ENCODE assay signal across 8 cellular contexts in genomic region chr17:7912927-7913524, GRCh38. TPM values are rescaled to one million over a fixed set of nuclear protein-coding genes. Genes with fewer than 3 reads are reported as not detected.
DNase-seq lines count a peak whose midpoint lies in the region; ATAC-seq and TF ChIP-seq lines count a peak whose summit lies in the region.

No MANE protein-coding gene starts in this region.

- no peaks in the 10 kb centered on the region for H3K27me3 ChIP-seq in SK-N-SH (ENCODE audit: insufficient read depth)
- no peaks in the 10 kb centered on the region for H3K27me3 ChIP-seq in right lobe of liver
- no peaks in the 10 kb centered on the region for H3K27me3 ChIP-seq in upper lobe of right lung

- peaks cover 15 to 41% of the 10 kb centered on the region in 2 experiments for H3K36me3 ChIP-seq in SK-N-SH (replicated peaks in 1 of 2; ENCODE audit: control insufficient read depth in 1 of 2, insufficient read depth in 2 of 2, low read length in 1 of 2)
- no peaks in the 10 kb centered on the region for H3K36me3 ChIP-seq in right lobe of liver
- peaks cover 44% of the 10 kb centered on the region for H3K36me3 ChIP-seq in upper lobe of right lung

- CTCF ChIA-PET in SK-N-SH (lab: Yijun Ruan, JAX): interaction anchor here (0.5 to 5.7 kb wide), 32 partner anchors 10 to 664 kb away, joined by 3 to 90 read pairs (median 4); partner anchors contain the start of genes ALOX15B, CHD3, CNTROB and KDM6B

- H3K9me3 ChIP-seq in SK-N-SH: no peaks in the 10 kb centered on the region
- H3K9me3 ChIP-seq in right lobe of liver: no peaks in the 10 kb centered on the region
- no peaks in the 10 kb centered on the region for H3K9me3 ChIP-seq in upper lobe of right lung

- H3K79me2 ChIP-seq in SK-N-SH (ENCODE audit: insufficient read depth): no peaks in the 10 kb centered on the region

- H3K36me3 Mint-ChIP-seq in chondrocyte (ENCODE audit: low read depth): peaks cover 29% of the 10 kb centered on the region

- 28% methylated on average over 3 of the region's 3 CpGs for WGBS in SK-N-SH (ENCODE audit: low lambda C conversion rate)
- WGBS in right lobe of liver (ENCODE audit: insufficient coverage, low coverage, low lambda C conversion rate, missing lambda C conversion rate): 31% methylated on average over 3 of the region's 3 CpGs

- peaks cover 14 to 18% of the 10 kb centered on the region in 2 experiments; a peak in 2 of 4 replicates for H3K4me1 ChIP-seq in SK-N-SH (ENCODE audit: control insufficient read depth in 1 of 2, insufficient read depth in 2 of 2, low read depth in 1 of 2, low read length in 1 of 2)
- peaks cover 0 to 10% (median 0%) of the 10 kb centered on the region in 4 donors for H3K4me1 ChIP-seq in right lobe of liver
- H3K4me1 ChIP-seq in upper lobe of right lung: peaks cover 22% of the 10 kb centered on the region

- no peaks in the 10 kb centered on the region for H3K9me2 ChIP-seq in SK-N-SH

- H3K9me3 Mint-ChIP-seq in chondrocyte (ENCODE audit: low read depth): no peaks in the 10 kb centered on the region

- H3K4me3 ChIP-seq in SK-N-SH (ENCODE audit: low read depth in 2 of 2, low read length in 1 of 2) (no peak overlapping the region; a peak in 1 of 4 replicates), right lobe of liver (no peak overlapping the region), upper lobe of right lung (no peak overlapping the region)

- H3K27ac Mint-ChIP-seq in chondrocyte (ENCODE audit: unreplicated experiment): peak overlapping the region; percentile 29

- H3K4me3 Mint-ChIP-seq in chondrocyte (ENCODE audit: unreplicated experiment): no peak overlapping the region

- DNase-seq in activated T-cell treated with anti-CD3 and anti-CD28 coated beads for 24 hours (ENCODE audit: low read depth) (peak; percentile 34), activated T-cell treated with anti-CD3 and anti-CD28 coated beads for 4 hours (no peak), M059J (ENCODE audit: low read depth) (peak; percentile 76), SK-N-SH (peak; percentile 76), chondrocyte (ENCODE audit: low spot score) (no peak), right lobe of liver (no peak), upper lobe of right lung (no peak), posterior cingulate gyrus (no peak)

- H2AFZ ChIP-seq in SK-N-SH (ENCODE audit: low read depth): no peak overlapping the region

- TF ChIP-seq CTCF in SK-N-SH (IDR thresholded peaks at IDR 0.05) (peak; percentile 85), chondrocyte (IDR thresholded peaks at IDR 0.05) (peak; percentile 78), right lobe of liver (IDR thresholded peaks at IDR 0.05) (peak; percentile 60 to 70 (median 68)), upper lobe of right lung (IDR thresholded peaks at IDR 0.05) (peak; percentile 69)

- POLR2A ChIA-PET in SK-N-SH (lab: Yijun Ruan, JAX): interaction anchor here (0.6 to 1.0 kb wide), 3 partner anchors 49 to 88 kb away, joined by 4 read pairs; no protein-coding TSS in a partner anchor

- no peak for TF ChIP-seq POLR2A in right lobe of liver (IDR thresholded peaks at IDR 0.05)

- no peak overlapping the region for H3K9ac ChIP-seq in SK-N-SH

- intact Hi-C loops in right lobe of liver (cut with DNase I) (loop anchor here in 1 of 2 donors (5.0 kb wide), 1 partner anchor 74 kb away; no protein-coding TSS in a partner anchor), upper lobe of right lung (cut with DNase I) (loop anchor here (5.0 kb wide), 1 partner anchor 79 kb away; no protein-coding TSS in a partner anchor), posterior cingulate gyrus (cut with DNase I) (loop anchor here (1.0 kb wide), 1 partner anchor 76 kb away; no protein-coding TSS in a partner anchor)

- H4K20me1 ChIP-seq in SK-N-SH (ENCODE audit: insufficient read depth): no peaks in the 10 kb centered on the region

- H3K4me2 ChIP-seq in SK-N-SH: no peak overlapping the region

- no peaks in the 10 kb centered on the region for H3K27me3 Mint-ChIP-seq in chondrocyte (ENCODE audit: low read depth)

- peaks cover 19% of the 10 kb centered on the region for H3K4me1 Mint-ChIP-seq in chondrocyte (ENCODE audit: low read depth)

- H3F3A ChIP-seq in SK-N-SH (replicated peaks; ENCODE audit: insufficient read depth): peaks cover 36% of the 10 kb centered on the region

- H3K27ac ChIP-seq in SK-N-SH (ENCODE audit: low read depth in 2 of 2, low read length in 1 of 2) (peak overlapping the region in 1 of 2 experiments; percentile 9; a peak in 1 of 4 replicates), right lobe of liver (no peak overlapping the region), upper lobe of right lung (no peak overlapping the region)

- TF ChIP-seq RAD21 in SK-N-SH (IDR thresholded peaks at IDR 0.05; ENCODE audit: low read length): peak; percentile 94

- TF ChIP-seq EP300 in SK-N-SH (IDR thresholded peaks at IDR 0.05; ENCODE audit: borderline replicate concordance in 1 of 2, low read depth in 1 of 2, low read length in 1 of 2): no peak

- ATAC-seq in right lobe of liver (peak; percentile 51 to 60 (median 58)), upper lobe of right lung (peak; percentile 25)

TF ChIP-seq in SK-N-SH, 30 proteins besides CTCF, POLR2A, EP300 and RAD21:
- TF ChIP-seq GABPA (IDR thresholded peaks at IDR 0.05; ENCODE audit: low read depth): no peak
- no peak for TF ChIP-seq FOSL2 (IDR thresholded peaks at IDR 0.05; ENCODE audit: borderline replicate concordance, low read depth)
- peak; percentile 82 for TF ChIP-seq SMC3 (IDR thresholded peaks at IDR 0.05; ENCODE audit: low read depth, low read length)
- TF ChIP-seq TAF1 (IDR thresholded peaks at IDR 0.05; ENCODE audit: borderline replicate concordance, low read depth, low read length): no peak
- TF ChIP-seq RFX5 (IDR thresholded peaks at IDR 0.05; ENCODE audit: low read length): 0 out of 2 replicates have a peak, but pooled peaks have one; percentile 21
- no peak for TF ChIP-seq POLR2AphosphoS5 (IDR thresholded peaks at IDR 0.05; ENCODE audit: low read depth, low read length)
- no peak for TF ChIP-seq NRF1 (IDR thresholded peaks at IDR 0.05; ENCODE audit: low read depth, low read length)
- no peak for TF ChIP-seq MEF2A (IDR thresholded peaks at IDR 0.05; ENCODE audit: borderline replicate concordance, low read depth)
- no peak for TF ChIP-seq FOXM1 (IDR thresholded peaks at IDR 0.05; ENCODE audit: low read depth)
- TF ChIP-seq RCOR1 (IDR thresholded peaks at IDR 0.05; ENCODE audit: low read length): no peak
- TF ChIP-seq MXI1 (IDR thresholded peaks at IDR 0.05; ENCODE audit: low read depth, low read length): no peak

RNA-seq across cellular contexts. Expression of gene RNF227, which starts 3.1 kb away (rescaled TPM):
- total RNA-seq in M059J (2014; rRNA removed; shearing (Covaris generic)): 0.86 and 7.8 TPM in 2 replicates
- 7.4 and 9.0 TPM in 2 replicates for polyA plus RNA-seq in SK-N-SH (2012; rRNA removed)
- polyA plus RNA-seq in SK-N-SH (2012; cell fraction: cytosol; rRNA removed): 6.0 and 10.3 TPM in 2 replicates
- polyA plus RNA-seq in SK-N-SH (2012; cell fraction: nucleus; rRNA removed): 10.3 and 20.5 TPM in 2 replicates
- 1.6 to 2.2 TPM (median 1.8 TPM) in 3 replicates for total RNA-seq in chondrocyte
- total RNA-seq in right lobe of liver: under 1 TPM; 0.18 to 0.70 (median 0.46) TPM
- total RNA-seq in upper lobe of right lung: 8.0 TPM

RNA-seq across cellular contexts. Expression of gene KCNAB3, which starts 16.6 kb away (rescaled TPM):
- total RNA-seq in M059J (2014; rRNA removed; shearing (Covaris generic)): not detected in 2 replicates
- 4.4 and 5.1 TPM in 2 replicates for polyA plus RNA-seq in SK-N-SH (2012; rRNA removed)
- polyA plus RNA-seq in SK-N-SH (2012; cell fraction: cytosol; rRNA removed): 0.80 and 1.3 TPM in 2 replicates
- polyA plus RNA-seq in SK-N-SH (2012; cell fraction: nucleus; rRNA removed): 50.1 and 51.1 TPM in 2 replicates
- total RNA-seq in chondrocyte (1.9 to 3.2 TPM (median 2.3 TPM) in 3 replicates), right lobe of liver (1 to 10 TPM in 3 of 6 experiments, under 1 TPM in 2, not detected in 1; 0.61 to 2.9 (median 1.0) TPM), upper lobe of right lung (5.9 TPM)

RNA-seq across cellular contexts. Expression of gene TRAPPC1, which starts 18.7 kb away (rescaled TPM):
- 58.1 and 61.8 TPM in 2 replicates for total RNA-seq in M059J (2014; rRNA removed; shearing (Covaris generic))
- 390 and 555 TPM in 2 replicates for polyA plus RNA-seq in SK-N-SH (2012; rRNA removed)
- polyA plus RNA-seq in SK-N-SH (2012; cell fraction: cytosol; rRNA removed): 477 and 538 TPM in 2 replicates
- polyA plus RNA-seq in SK-N-SH (2012; cell fraction: nucleus; rRNA removed): 138 and 181 TPM in 2 replicates
- total RNA-seq in chondrocyte (113 to 135 TPM (median 121 TPM) in 3 replicates), right lobe of liver (10 to 100 TPM; 43.7 to 57.1 (median 48.3) TPM), upper lobe of right lung (135 TPM)

RNA-seq across cellular contexts. Expression of gene CNTROB, which starts 19.0 kb away (rescaled TPM):
- total RNA-seq in M059J (2014; rRNA removed; shearing (Covaris generic)): 14.3 and 29.9 TPM in 2 replicates
- polyA plus RNA-seq in SK-N-SH (2012; rRNA removed): 26.3 and 27.4 TPM in 2 replicates
- polyA plus RNA-seq in SK-N-SH (2012; cell fraction: cytosol; rRNA removed): 13.4 and 18.4 TPM in 2 replicates
- polyA plus RNA-seq in SK-N-SH (2012; cell fraction: nucleus; rRNA removed): 98.5 and 103 TPM in 2 replicates
- total RNA-seq in chondrocyte (28.7 to 29.2 TPM (median 29.2 TPM) in 3 replicates), right lobe of liver (10 to 100 TPM in 2 of 6 experiments, 1 to 10 TPM in 4; 7.3 to 12.7 (median 9.4) TPM), upper lobe of right lung (62.7 TPM)

RNA-seq across cellular contexts. Expression of gene CHD3, which starts 24.4 kb away (rescaled TPM):
- total RNA-seq in M059J (2014; rRNA removed; shearing (Covaris generic)): 15.6 and 31.3 TPM in 2 replicates
- 55.2 and 56.2 TPM in 2 replicates for polyA plus RNA-seq in SK-N-SH (2012; rRNA removed)
- 26.4 and 34.7 TPM in 2 replicates for polyA plus RNA-seq in SK-N-SH (2012; cell fraction: cytosol; rRNA removed)
- 200 and 219 TPM in 2 replicates for polyA plus RNA-seq in SK-N-SH (2012; cell fraction: nucleus; rRNA removed)
- 129 to 138 TPM (median 134 TPM) in 3 replicates for total RNA-seq in chondrocyte
- 1 to 10 TPM; 3.2 to 7.2 (median 5.1) TPM for total RNA-seq in right lobe of liver
- 93.0 TPM for total RNA-seq in upper lobe of right lung

Comparison
In these comparisons a context has a peak if more than half of its experiments do, and no peak if none do; other contexts are left out.
1. DNase-seq: peak in activated T-cell treated with anti-CD3 and anti-CD28 coated beads for 24 hours (single experiment), M059J (single experiment) and SK-N-SH (single experiment); none in activated T-cell treated with anti-CD3 and anti-CD28 coated beads for 4 hours (single experiment), chondrocyte (single experiment), right lobe of liver (0 of 3), upper lobe of right lung (single experiment) and posterior cingulate gyrus (0 of 10).
2. Peak in every context shown above with its lines, with median percentiles within 50 percentile points of each other: CTCF ChIP-seq.